In the genomic region with DNA sequence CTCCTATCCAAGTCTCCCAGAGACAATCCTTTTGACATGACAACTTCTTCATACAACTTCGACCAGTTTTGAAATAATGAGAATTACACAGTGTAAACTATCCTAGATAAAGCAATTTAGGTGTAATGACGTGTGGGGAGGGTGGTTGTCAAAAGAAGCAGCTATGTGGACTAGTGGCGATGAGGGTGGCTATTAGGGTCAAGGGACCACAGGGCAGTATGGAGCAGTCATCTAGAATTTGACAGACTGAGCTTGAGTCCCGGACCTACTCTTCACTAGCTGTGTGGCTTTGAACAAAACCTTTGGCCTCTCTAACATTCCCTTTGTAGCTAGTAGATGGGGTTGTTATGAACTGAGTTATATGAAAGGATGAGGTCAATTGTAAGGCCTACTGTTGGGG, we compare ENCODE assay signal across 4 cellular contexts.
"Had no signal": no experiment of that assay in that cellular context is flagged by ENCODE, and none has a peak within 500 bp of the region (broad histone marks: within the 10 kb centered on the region; RNA-seq: fewer than 3 reads in every experiment).

No MANE protein-coding gene starts in this region.

- ATAC-seq: GM23338 had no signal

- DNase-seq: H9, HCEC 1CT, IMR-90 had no signal

- H3K4me3 ChIP-seq: GM23338 had no signal
